ENCODE assay signal across 32 cellular contexts in genomic region chr20:59902470-59902869, GRCh38. TPM values are rescaled to one million over a fixed set of nuclear protein-coding genes. Genes with fewer than 3 reads are reported as not detected.
"Had no signal": no experiment of that assay in that cellular context is flagged by ENCODE, and none has a peak within 500 bp of the region (broad histone marks: within the 10 kb centered on the region; RNA-seq: fewer than 3 reads in every experiment).

No MANE protein-coding gene starts in this region.

- FAIRE-seq: bronchial epithelial cell, TTC549 had no signal

- H3K4me3 ChIP-seq: ascending aorta, cardiac muscle cell had no signal

- DNase-seq: activated CD4-positive, alpha-beta memory T cell treated with anti-CD3 and anti-CD28 coated beads, Interleukin-2, amount 10 ng/mL, durations not matched to agents 7 days and 5 days; activated CD4-positive, alpha-beta T cell treated with anti-CD3 and anti-CD28 coated beads for 1 hour; activated CD4-positive, alpha-beta T cell treated with anti-CD3 and anti-CD28 coated beads for 36 hours; activated CD4-positive, alpha-beta T cell treated with anti-CD3 and anti-CD28 coated beads for 48 hours; activated CD4-positive, alpha-beta T cell treated with anti-CD3 and anti-CD28 coated beads, Interleukin-2, amount 10 ng/mL, durations not matched to agents 7 days and 5 days; activated CD4-positive, alpha-beta T cell treated with anti-CD3 and anti-CD28 coated beads, Interleukin-2, amount 50 U/mL, for 48 hours; activated CD4-positive, CD25-positive, alpha-beta regulatory T cell; activated CD8-positive, alpha-beta memory T cell treated with anti-CD3 and anti-CD28 coated beads for 24 hours; activated CD8-positive, alpha-beta memory T cell treated with anti-CD3 and anti-CD28 coated beads, Interleukin-2, amount 10 ng/mL, durations not matched to agents 7 days and 5 days; activated CD8-positive, alpha-beta memory T cell treated with anti-CD3 and anti-CD28 coated beads, Interleukin-2, amount 50 U/mL, for 48 hours; activated CD8-positive, alpha-beta T cell treated with anti-CD3 and anti-CD28 coated beads, Interleukin-2, amount 10 ng/mL, durations not matched to agents 7 days and 5 days; activated effector memory CD4-positive, alpha-beta T cell treated with Interleukin-2 at 50 U/mL for 16 hours; activated gamma-delta T cell; activated naive CD4-positive, alpha-beta T cell treated with anti-CD3 and anti-CD28 coated beads, Interleukin-2, amount 10 ng/mL, durations not matched to agents 7 days and 5 days; activated naive CD4-positive, alpha-beta T cell treated with Interleukin-2 at 50 U/mL for 16 hours; activated naive CD8-positive, alpha-beta T cell treated with anti-CD3 and anti-CD28 coated beads, Interleukin-2, amount 10 ng/mL, durations not matched to agents 7 days and 5 days; activated naive CD8-positive, alpha-beta T cell treated with anti-CD3 and anti-CD28 coated beads, Interleukin-2, amount 50 U/mL, for 24 hours; activated T-cell treated with anti-CD3 and anti-CD28 coated beads, Interleukin-2, amount 50 U/mL, for 24 hours; activated T-cell treated with anti-CD3 and anti-CD28 coated beads, Interleukin-2, amount 50 U/mL, for 48 hours; amygdala; anterior cingulate cortex; caudate nucleus; cerebellar nuclear complex; T-cell; T-helper 17 cell; T-helper 9 cell; WERI-Rb-1 had no signal

- H3K27ac ChIP-seq: ascending aorta, cardiac muscle cell, WERI-Rb-1 had no signal

RNA-seq across cellular contexts. Expression of gene SYCP2, which starts 31.0 kb away (rescaled TPM):
- total RNA-seq: cardiac muscle cell had no signal

RNA-seq across cellular contexts. Expression of gene CDH26, which starts 55.8 kb away (rescaled TPM):
- total RNA-seq: ascending aorta, chondrocyte had no signal
